Comparison of ENCODE assay signal across 1 cellular context in genomic region chr20:32263398-32263954, GRCh38.
A peak's percentile ranks its signal among the peaks of the same experiment; 100 is the strongest.
TF ChIP-seq lines count a peak whose summit lies in the region.

No MANE protein-coding gene starts in this region.

TF ChIP-seq in HepG2, 621 proteins besides CTCF, POLR2A, EP300 and RAD21 (continued from another document and continues in another):
- no peak for TF ChIP-seq ZNF281 (CRISPR knock-in tag; IDR thresholded peaks at IDR 0.05; ENCODE audit: borderline replicate concordance)
- no peak for TF ChIP-seq AHR (CRISPR knock-in tag; IDR thresholded peaks at IDR 0.05)
- no peak for TF ChIP-seq ZNF30 (CRISPR knock-in tag; IDR thresholded peaks at IDR 0.05)
- no peak for TF ChIP-seq ZNF547 (CRISPR knock-in tag; IDR thresholded peaks at IDR 0.05)
- no peak for TF ChIP-seq MED8 (CRISPR knock-in tag; IDR thresholded peaks at IDR 0.05; ENCODE audit: insufficient replicate concordance)
- peak; percentile 39 for TF ChIP-seq CBX1 (IDR thresholded peaks at IDR 0.05; ENCODE audit: low read depth)
- TF ChIP-seq ZNF674 (CRISPR knock-in tag; IDR thresholded peaks at IDR 0.05; ENCODE audit: low read depth): no peak
- no peak for TF ChIP-seq SNAPC4 (CRISPR knock-in tag; IDR thresholded peaks at IDR 0.05)
- TF ChIP-seq REPIN1 (CRISPR knock-in tag; IDR thresholded peaks at IDR 0.05; ENCODE audit: borderline replicate concordance, low read depth): 0 out of 2 replicates have a peak, but pooled peaks have one; percentile 17
- TF ChIP-seq THAP8 (CRISPR knock-in tag; IDR thresholded peaks at IDR 0.05; ENCODE audit: borderline replicate concordance): no peak
- no peak for TF ChIP-seq CHD4 (IDR thresholded peaks at IDR 0.05; ENCODE audit: borderline replicate concordance, low read length)
- peak; percentile 84 for TF ChIP-seq GATAD2A (CRISPR knock-in tag; IDR thresholded peaks at IDR 0.05)
- TF ChIP-seq TARDBP (CRISPR knock-in tag; IDR thresholded peaks at IDR 0.05): no peak
- no peak for TF ChIP-seq ZNF746 (CRISPR knock-in tag; IDR thresholded peaks at IDR 0.05)
- no peak for TF ChIP-seq ZNF615 (CRISPR knock-in tag; IDR thresholded peaks at IDR 0.05; ENCODE audit: borderline replicate concordance)
- no peak for TF ChIP-seq ZNF788 (CRISPR knock-in tag; IDR thresholded peaks at IDR 0.05; ENCODE audit: borderline replicate concordance)
- 0 out of 2 replicates have a peak, but pooled peaks have one; percentile 26 for TF ChIP-seq ZNF740 (CRISPR knock-in tag; IDR thresholded peaks at IDR 0.05)
- no peak for TF ChIP-seq TOPORS (CRISPR knock-in tag; IDR thresholded peaks at IDR 0.05)
- no peak for TF ChIP-seq E2F5 (CRISPR knock-in tag; conservative IDR thresholded peaks at IDR 0.05)
- TF ChIP-seq ZNF577 (CRISPR knock-in tag; IDR thresholded peaks at IDR 0.05; ENCODE audit: borderline replicate concordance, low read depth): no peak
- no peak for TF ChIP-seq MIER3 (CRISPR knock-in tag; IDR thresholded peaks at IDR 0.05; ENCODE audit: borderline replicate concordance)
- no peak for TF ChIP-seq ZNF335 (CRISPR knock-in tag; IDR thresholded peaks at IDR 0.05)
- TF ChIP-seq SMAD1 (CRISPR knock-in tag; IDR thresholded peaks at IDR 0.05; ENCODE audit: borderline replicate concordance, low read depth): no peak
- TF ChIP-seq ZNF34 (CRISPR knock-in tag; IDR thresholded peaks at IDR 0.05; ENCODE audit: borderline replicate concordance): no peak
- no peak for TF ChIP-seq ATF4 (CRISPR knock-in tag; IDR thresholded peaks at IDR 0.05)
- TF ChIP-seq FUBP1 (CRISPR knock-in tag; IDR thresholded peaks at IDR 0.05; ENCODE audit: borderline replicate concordance): no peak
- TF ChIP-seq SNAPC5 (CRISPR knock-in tag; IDR thresholded peaks at IDR 0.05; ENCODE audit: borderline replicate concordance): no peak
- no peak for TF ChIP-seq TRAFD1 (CRISPR knock-in tag; IDR thresholded peaks at IDR 0.05; ENCODE audit: borderline replicate concordance)
- no peak for TF ChIP-seq MBNL3 (CRISPR knock-in tag; conservative IDR thresholded peaks at IDR 0.05)
- TF ChIP-seq REL (CRISPR knock-in tag; conservative IDR thresholded peaks at IDR 0.05): no peak
- TF ChIP-seq ZBTB39 (CRISPR knock-in tag; IDR thresholded peaks at IDR 0.05): no peak
- no peak for TF ChIP-seq BATF2 (CRISPR knock-in tag; IDR thresholded peaks at IDR 0.05)
- peak; percentile 61 for TF ChIP-seq SKI (IDR thresholded peaks at IDR 0.05; ENCODE audit: partially characterized antibody)
- no peak for TF ChIP-seq FOXM1 (CRISPR knock-in tag; IDR thresholded peaks at IDR 0.05)
- no peak for TF ChIP-seq NFKB2 (CRISPR knock-in tag; IDR thresholded peaks at IDR 0.05; ENCODE audit: borderline replicate concordance)
